ENCODE assay signal across 8 cellular contexts in the genomic region with DNA sequence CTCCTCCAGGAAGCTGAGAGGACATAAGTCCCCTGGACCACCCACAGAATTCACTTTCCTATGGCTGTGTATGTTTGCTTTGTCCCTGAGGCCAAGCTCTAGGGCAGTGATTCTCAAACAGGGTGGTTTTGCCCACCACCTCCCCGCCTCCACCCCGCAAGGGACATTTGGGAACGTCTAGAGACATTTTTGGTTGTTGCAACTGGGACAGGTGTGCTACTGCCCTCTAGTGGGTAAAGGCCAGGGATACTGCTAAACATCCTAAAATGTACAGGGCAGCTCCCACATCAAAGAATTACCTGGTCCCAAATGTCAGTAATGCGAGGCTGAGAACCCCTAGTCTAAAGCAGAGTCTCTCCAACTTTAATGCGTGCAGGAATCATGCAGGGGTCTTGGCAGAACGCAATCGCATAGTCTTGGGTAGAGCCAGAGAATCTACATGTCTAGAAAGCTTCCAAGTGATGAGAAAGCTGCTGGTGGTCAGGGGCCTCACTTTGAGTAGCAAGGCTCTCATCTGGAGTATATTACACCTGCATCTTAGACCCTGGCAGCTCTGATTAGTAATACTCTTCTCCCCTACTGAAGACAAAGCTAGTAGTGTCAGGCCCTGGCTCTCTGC. TPM values are rescaled to one million over a fixed set of nuclear protein-coding genes. Genes with fewer than 3 reads are reported as not detected.
DNase-seq lines count a peak whose midpoint lies in the region; ATAC-seq and TF ChIP-seq lines count a peak whose summit lies in the region.

No MANE protein-coding gene starts in this region.

- in situ Hi-C loops in ACHN (cut with HindIII; ENCODE audit: low pct_ligation_motif_present, low pct_unique_long_range_greater_than_20kb, low sequenced_read_pairs), result no loop called here

- no peak overlapping the region for H3K4me3 Mint-ChIP-seq in memory B cell

- peaks cover 8% of the 10 kb centered on the region for H3K4me1 Mint-ChIP-seq in memory B cell

- no peak overlapping the region for H3K4me3 ChIP-seq in GM12875 (ENCODE audit: low read depth, low read length)
- H3K4me3 ChIP-seq in dorsolateral prefrontal cortex, result peak overlapping the region in 38 of 59 donors; percentile 2 to 59 (median 24)

- H3K27me3 ChIP-seq in dorsolateral prefrontal cortex, result peaks cover 0 to 28% (median 12%) of the 10 kb centered on the region in 45 donors

- H3K27ac Mint-ChIP-seq in memory B cell, result no peak overlapping the region

- no peaks in the 10 kb centered on the region for H3K36me3 Mint-ChIP-seq in memory B cell

- peak; percentile 56 for DNase-seq in ACHN
- peak; percentile 54 for DNase-seq in NCI-H460 (ENCODE audit: extremely low read depth, low read depth)
- DNase-seq in activated CD4-positive, alpha-beta T cell treated with anti-CD3 and anti-CD28 coated beads, Interleukin-2, amount 50 U/mL, for 1 hour, result peak; percentile 51
- DNase-seq in dorsolateral prefrontal cortex, result peak in 4 of 10 donors; percentile 29 to 74 (median 52)
- peak; percentile 41 to 59 for DNase-seq in memory B cell (ENCODE audit: low spot score in 2 of 2)
- DNase-seq in stimulated activated naive CD4-positive, alpha-beta T cell (lab: John Stamatoyannopoulos, UW), result peak; percentile 10 to 61 (median 42)

- peak overlapping the region in 41 of 59 donors; percentile 1 to 81 (median 55) for H3K27ac ChIP-seq in dorsolateral prefrontal cortex

- H3K9me3 Mint-ChIP-seq in memory B cell, result no peaks in the 10 kb centered on the region

- intact Hi-C loops in dorsolateral prefrontal cortex (cut with DNase I), result loop anchor here (1.0 to 5.0 kb wide), 3 partner anchors 52 to 196 kb away; no protein-coding TSS in a partner anchor

- peaks cover 19% of the 10 kb centered on the region for H3K27me3 Mint-ChIP-seq in memory B cell

- ATAC-seq in memory B cell (ENCODE audit: low read depth), result peak; percentile 57
- ATAC-seq in GM21423 (IDR thresholded peaks at IDR 0.05; ENCODE audit: unreplicated experiment), result no peak

- TF ChIP-seq CTCF in GM12875 (IDR thresholded peaks at IDR 0.05; ENCODE audit: borderline replicate concordance, insufficient read depth, low read depth, low read length), result peak; percentile 76
- peak in 55 of 56 donors; percentile 51 to 90 (median 79) for TF ChIP-seq CTCF in dorsolateral prefrontal cortex (IDR thresholded peaks at IDR 0.05 in 54 of 56, conservative IDR thresholded peaks at IDR 0.05 in 2 of 56; ENCODE audit: low read depth in 1 of 56, partially characterized antibody in 56 of 56)

RNA-seq across cellular contexts. Expression of a gene that starts 5.1 kb away (rescaled TPM):
- not detected in 2 replicates for total RNA-seq in NCI-H460 (2014; rRNA removed; shearing (Covaris generic))
- polyA plus RNA-seq in NCI-H460 (2014; cell fraction: nucleus; rRNA removed), result not detected in 2 replicates
- 100 to 1,000 TPM in 6 of 120 experiments, 10 to 100 TPM in 114; 14.6 to 125 (median 65.5) TPM for total RNA-seq in dorsolateral prefrontal cortex

RNA-seq across cellular contexts. Expression of a gene that starts 19.1 kb away (rescaled TPM):
- not detected in 2 replicates for total RNA-seq in NCI-H460 (2014; rRNA removed; shearing (Covaris generic))
- polyA plus RNA-seq in NCI-H460 (2014; cell fraction: nucleus; rRNA removed), result not detected in 2 replicates
- total RNA-seq in dorsolateral prefrontal cortex, result not detected

RNA-seq across cellular contexts. Expression of a gene that starts 28.4 kb away (rescaled TPM):
- not detected in 2 replicates for total RNA-seq in NCI-H460 (2014; rRNA removed; shearing (Covaris generic))
- polyA plus RNA-seq in NCI-H460 (2014; cell fraction: nucleus; rRNA removed), result not detected in 2 replicates
- total RNA-seq in dorsolateral prefrontal cortex, result not detected

Comparison
In these comparisons a context has a peak if more than half of its experiments do, and no peak if none do; other contexts are left out.
1. RNA of a gene that starts 5.1 kb away (total RNA-seq): 14.6 to 125 TPM in dorsolateral prefrontal cortex; not detected in NCI-H460; every median in the first group is over 10 times any median in the second.